In the genomic region with DNA sequence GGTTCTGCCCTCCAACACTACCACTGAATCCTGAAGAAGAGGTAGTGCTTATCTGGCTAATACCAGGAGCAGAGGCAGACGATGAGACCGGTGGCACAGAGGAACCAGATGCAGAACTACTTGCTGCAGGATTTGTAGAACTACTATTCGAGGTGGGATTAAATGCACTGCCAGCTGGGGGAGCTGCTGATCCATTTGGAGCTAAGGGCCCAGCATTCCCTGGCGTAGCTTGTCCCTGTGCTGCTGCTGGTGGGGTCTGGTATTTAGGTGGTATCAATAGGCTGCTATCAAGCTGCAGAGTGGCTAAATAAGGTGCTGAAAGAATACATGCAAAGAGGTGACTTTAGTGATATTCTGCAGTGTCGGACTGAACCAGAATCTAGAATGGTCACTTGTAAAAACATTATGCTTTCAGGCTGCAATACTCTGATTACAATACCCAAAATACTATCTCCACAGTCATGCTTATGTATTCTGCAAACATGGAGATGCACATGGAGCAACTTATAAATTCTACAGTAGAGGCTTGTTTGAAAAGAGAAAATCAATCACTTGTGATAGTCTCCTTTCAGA, we compare ENCODE assay signal across 10 cellular contexts.
DNase-seq lines count a peak whose midpoint lies in the region; ATAC-seq and TF ChIP-seq lines count a peak whose summit lies in the region.
"Had no signal": no experiment of that assay in that cellular context is flagged by ENCODE, and none has a peak within 500 bp of the region (broad histone marks: within the 10 kb centered on the region; RNA-seq: fewer than 3 reads in every experiment).

No MANE protein-coding gene starts in this region.

- H3K27me3 Mint-ChIP-seq in natural killer cell treated with Interleukin-12 subunit alpha and Interleukin-12 subunit beta and Interleukin-15 and Interleukin-18, amount 100 ng/mL, for 72 hours: no peaks in the 10 kb centered on the region
- H3K27me3 Mint-ChIP-seq in activated T-helper 2 cell treated with anti-CD3 and anti-CD28 coated beads, Interferon-gamma antibody, Interleukin-2, Interleukin-4, amounts not matched to agents 10 μg/mL and 5 μg/mL and 100 μg/mL, durations not matched to agents 14 hours and 24 hours and 36 hours (ENCODE audit: low read depth): no peaks in the 10 kb centered on the region
- H3K27me3 Mint-ChIP-seq: stimulated activated naive CD8-positive, alpha-beta T cell treated with anti-CD3 and anti-CD28 coated beads, Interleukin-15, Interleukin-2, amounts not matched to agents 100 ng/mL and 50 ng/mL, for 24 hours had no signal

- no peaks in the 10 kb centered on the region for H3K9me3 Mint-ChIP-seq in natural killer cell treated with Interleukin-12 subunit alpha and Interleukin-12 subunit beta and Interleukin-15 and Interleukin-18, amount 100 ng/mL, for 72 hours
- H3K9me3 Mint-ChIP-seq in activated T-helper 2 cell treated with anti-CD3 and anti-CD28 coated beads, Interferon-gamma antibody, Interleukin-2, Interleukin-4, amounts not matched to agents 10 μg/mL and 5 μg/mL and 100 μg/mL, durations not matched to agents 14 hours and 24 hours and 36 hours: no peaks in the 10 kb centered on the region
- H3K9me3 Mint-ChIP-seq: stimulated activated naive CD8-positive, alpha-beta T cell treated with anti-CD3 and anti-CD28 coated beads, Interleukin-15, Interleukin-2, amounts not matched to agents 100 ng/mL and 50 ng/mL, for 24 hours had no signal

- H3K27me3 ChIP-seq in BJ (ENCODE audit: control insufficient read depth, insufficient read depth, low read length): no peaks in the 10 kb centered on the region
- no peaks in the 10 kb centered on the region for H3K27me3 ChIP-seq in iPS DF 6.9 (ENCODE audit: control insufficient read depth, insufficient read depth, low read length)

- no peak overlapping the region for H3K4me3 Mint-ChIP-seq in natural killer cell treated with Interleukin-12 subunit alpha and Interleukin-12 subunit beta and Interleukin-15 and Interleukin-18, amount 100 ng/mL, for 72 hours
- H3K4me3 Mint-ChIP-seq in activated T-helper 2 cell treated with anti-CD3 and anti-CD28 coated beads, Interferon-gamma antibody, Interleukin-2, Interleukin-4, amounts not matched to agents 10 μg/mL and 5 μg/mL and 100 μg/mL, durations not matched to agents 14 hours and 24 hours and 36 hours (ENCODE audit: low read depth): no peak overlapping the region
- H3K4me3 Mint-ChIP-seq: stimulated activated naive CD8-positive, alpha-beta T cell treated with anti-CD3 and anti-CD28 coated beads, Interleukin-15, Interleukin-2, amounts not matched to agents 100 ng/mL and 50 ng/mL, for 24 hours had no signal

- intact Hi-C loops in activated T-helper 2 cell treated with anti-CD3 and anti-CD28 coated beads, Interferon-gamma antibody, Interleukin-2, Interleukin-4, amounts not matched to agents 10 μg/mL and 5 μg/mL and 100 μg/mL, durations not matched to agents 14 hours and 24 hours and 36 hours (cut with micrococcal nuclease): no loop called here

- H3K27ac Mint-ChIP-seq in natural killer cell treated with Interleukin-12 subunit alpha and Interleukin-12 subunit beta and Interleukin-15 and Interleukin-18, amount 100 ng/mL, for 72 hours: no peak overlapping the region
- H3K27ac Mint-ChIP-seq in activated T-helper 2 cell treated with anti-CD3 and anti-CD28 coated beads, Interferon-gamma antibody, Interleukin-2, Interleukin-4, amounts not matched to agents 10 μg/mL and 5 μg/mL and 100 μg/mL, durations not matched to agents 14 hours and 24 hours and 36 hours: no peak overlapping the region
- H3K27ac Mint-ChIP-seq: stimulated activated naive CD8-positive, alpha-beta T cell treated with anti-CD3 and anti-CD28 coated beads, Interleukin-15, Interleukin-2, amounts not matched to agents 100 ng/mL and 50 ng/mL, for 24 hours had no signal

- H3K4me3 ChIP-seq in BJ (ENCODE audit: low read depth, low read length) (no peak overlapping the region), GM12865 (ENCODE audit: low read depth, low read length) (no peak overlapping the region), iPS DF 6.9 (ENCODE audit: low read length) (no peak overlapping the region)

- CTCF ChIA-PET in BJ (lab: Yijun Ruan, JAX): interaction anchor here (0.9 to 1.9 kb wide), 7 partner anchors 9 to 726 kb away, joined by 3 to 6 read pairs (median 4); no protein-coding TSS in a partner anchor

- DNase-seq in BJ (ENCODE audit: low read depth): no peak
- DNase-seq in GM12865 (ENCODE audit: low read depth): peak; percentile 5
- peak; percentile 11 for DNase-seq in RKO (ENCODE audit: low spot score)
- peak; percentile 52 for DNase-seq in iPS DF 6.9 (ENCODE audit: low read depth, low spot score)
- DNase-seq in natural killer cell treated with Interleukin-12 subunit alpha and Interleukin-12 subunit beta and Interleukin-15 and Interleukin-18, amount 100 ng/mL, for 72 hours (ENCODE audit: low spot score): no peak
- no peak for DNase-seq in activated T-helper 2 cell treated with anti-CD3 and anti-CD28 coated beads, Interferon-gamma antibody, Interleukin-2, Interleukin-4, amounts not matched to agents 10 μg/mL and 5 μg/mL and 100 μg/mL, durations not matched to agents 14 hours and 24 hours and 36 hours (ENCODE audit: low spot score)
- no peak for DNase-seq in NCI-H226
- DNase-seq: RPMI8226 had no signal

- peaks cover 4% of the 10 kb centered on the region for H3K36me3 Mint-ChIP-seq in natural killer cell treated with Interleukin-12 subunit alpha and Interleukin-12 subunit beta and Interleukin-15 and Interleukin-18, amount 100 ng/mL, for 72 hours
- H3K36me3 Mint-ChIP-seq in activated T-helper 2 cell treated with anti-CD3 and anti-CD28 coated beads, Interferon-gamma antibody, Interleukin-2, Interleukin-4, amounts not matched to agents 10 μg/mL and 5 μg/mL and 100 μg/mL, durations not matched to agents 14 hours and 24 hours and 36 hours (ENCODE audit: low read depth): peaks cover 47% of the 10 kb centered on the region

- POLR2A ChIA-PET in BJ (lab: Charles Lee): no interaction called here

- H3K4me1 ChIP-seq in iPS DF 6.9 (ENCODE audit: control insufficient read depth, insufficient read depth, low read length): no peaks in the 10 kb centered on the region

- no peak overlapping the region for H3K27ac ChIP-seq in iPS DF 6.9 (ENCODE audit: low read length)

- WGBS in iPS DF 6.9 (ENCODE audit: insufficient coverage, insufficient read length): no CpG with 5 or more reads among the region's 5 CpGs

- no peak for ATAC-seq in GM21825 (IDR thresholded peaks at IDR 0.05; ENCODE audit: unreplicated experiment)
- no peak for ATAC-seq in natural killer cell treated with Interleukin-12 subunit alpha and Interleukin-12 subunit beta and Interleukin-15 and Interleukin-18, amount 100 ng/mL, for 72 hours

- H3K4me1 Mint-ChIP-seq in natural killer cell treated with Interleukin-12 subunit alpha and Interleukin-12 subunit beta and Interleukin-15 and Interleukin-18, amount 100 ng/mL, for 72 hours (ENCODE audit: low read depth in 2 of 2): peaks cover 0 to 8% of the 10 kb centered on the region in 2 donors
- H3K4me1 Mint-ChIP-seq in activated T-helper 2 cell treated with anti-CD3 and anti-CD28 coated beads, Interferon-gamma antibody, Interleukin-2, Interleukin-4, amounts not matched to agents 10 μg/mL and 5 μg/mL and 100 μg/mL, durations not matched to agents 14 hours and 24 hours and 36 hours (ENCODE audit: low read depth): peaks cover 6% of the 10 kb centered on the region

- H3K9me3 ChIP-seq in iPS DF 6.9 (ENCODE audit: control insufficient read depth, insufficient read depth, low read length): no peaks in the 10 kb centered on the region

- peak; percentile 33 for TF ChIP-seq CTCF in BJ (IDR thresholded peaks at IDR 0.05; ENCODE audit: insufficient read depth, low read depth, low read length)
- TF ChIP-seq CTCF in GM12865 (IDR thresholded peaks at IDR 0.05; ENCODE audit: insufficient read depth, low read depth, low read length, missing control alignments): peak; percentile 4

- H3K36me3 ChIP-seq in BJ (ENCODE audit: control insufficient read depth, insufficient read depth, low read length) (peaks cover 12% of the 10 kb centered on the region), iPS DF 6.9 (ENCODE audit: control insufficient read depth, insufficient read depth, low read length) (no peaks in the 10 kb centered on the region; the same call in 1 of the 2 replicates)

Comparison
In these comparisons a context has a peak if more than half of its experiments do, and no peak if none do; other contexts are left out.
1. DNase-seq: peak in GM12865 (single experiment), RKO (single experiment) and iPS DF 6.9 (single experiment); none in BJ (single experiment), natural killer cell treated with Interleukin-12 subunit alpha and Interleukin-12 subunit beta and Interleukin-15 and Interleukin-18, amount 100 ng/mL, for 72 hours (single experiment), activated T-helper 2 cell treated with anti-CD3 and anti-CD28 coated beads, Interferon-gamma antibody, Interleukin-2, Interleukin-4, amounts not matched to agents 10 μg/mL and 5 μg/mL and 100 μg/mL, durations not matched to agents 14 hours and 24 hours and 36 hours (single experiment) and NCI-H226 (single experiment).